ENCODE assay signal across 8 cellular contexts in the genomic region with DNA sequence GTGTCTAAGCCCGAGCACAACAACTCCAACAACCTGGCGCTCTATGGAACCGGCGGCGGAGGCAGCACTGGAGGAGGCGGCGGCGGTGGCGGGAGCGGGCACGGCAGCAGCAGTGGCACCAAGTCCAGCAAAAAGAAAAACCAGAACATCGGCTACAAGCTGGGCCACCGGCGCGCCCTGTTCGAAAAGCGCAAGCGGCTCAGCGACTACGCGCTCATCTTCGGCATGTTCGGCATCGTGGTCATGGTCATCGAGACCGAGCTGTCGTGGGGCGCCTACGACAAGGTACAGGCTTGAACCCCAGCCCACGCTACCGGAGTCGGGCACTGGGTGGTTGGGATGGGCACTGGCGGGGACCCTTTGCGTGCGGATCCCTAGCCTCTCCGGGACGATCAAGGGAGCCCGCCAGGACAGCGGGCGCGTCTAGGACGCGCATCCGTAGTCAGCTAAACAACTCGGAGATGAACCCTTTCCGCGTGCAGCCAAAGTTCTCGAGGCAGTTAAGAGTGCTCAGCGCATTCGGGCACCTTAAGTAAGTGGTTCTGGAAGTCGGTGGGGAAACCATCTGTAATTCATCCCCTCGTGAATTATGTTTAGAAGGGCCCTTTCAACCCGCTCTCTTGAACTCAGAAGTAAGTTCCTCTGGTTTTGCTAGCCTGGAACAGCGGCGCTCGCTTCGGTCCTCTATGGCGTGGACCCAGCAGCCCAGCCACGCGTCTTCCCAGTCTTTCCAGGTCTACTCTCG. TPM values are rescaled to one million over a fixed set of nuclear protein-coding genes. Genes with fewer than 3 reads are reported as not detected.
DNase-seq lines count a peak whose midpoint lies in the region; ATAC-seq and TF ChIP-seq lines count a peak whose summit lies in the region.

No MANE protein-coding gene starts in this region.

- no peaks in the 10 kb centered on the region for H3K27me3 ChIP-seq in MM.1S (replicated peaks; ENCODE audit: insufficient read depth, low read length)
- peaks cover 0 to 17% of the 10 kb centered on the region in 2 donors for H3K27me3 ChIP-seq in esophagus (ENCODE audit: control insufficient read depth in 1 of 2, insufficient read depth in 2 of 2, low read length in 2 of 2)
- H3K27me3 ChIP-seq in neuron (ENCODE audit: insufficient read depth, low read length), result peaks cover 40% of the 10 kb centered on the region
- H3K27me3 ChIP-seq in CD4-positive, alpha-beta T cell (ENCODE audit: control insufficient read depth, insufficient read depth, low read length), result peaks cover 45% of the 10 kb centered on the region

- peak overlapping the region; percentile 100 for H2AFZ ChIP-seq in MM.1S (ENCODE audit: low read length)
- peak overlapping the region; percentile 100 for H2AFZ ChIP-seq in neuron (ENCODE audit: low read depth, low read length)

- no peaks in the 10 kb centered on the region for H3K4me1 Mint-ChIP-seq in CD4-positive, alpha-beta T cell (ENCODE audit: low read depth)

- DNase-seq in EH (ENCODE audit: low read depth), result peak; percentile 47
- no peak for DNase-seq in MM.1S
- DNase-seq in HT-29 (ENCODE audit: low spot score), result no peak
- no peak for DNase-seq in CD4-positive, alpha-beta T cell

- no peaks in the 10 kb centered on the region for H3K9me3 Mint-ChIP-seq in CD4-positive, alpha-beta T cell

- H3K36me3 ChIP-seq in MM.1S (replicated peaks; ENCODE audit: insufficient read depth, low read length), result no peaks in the 10 kb centered on the region
- H3K36me3 ChIP-seq in esophagus (ENCODE audit: control insufficient read depth in 2 of 2, insufficient read depth in 2 of 2, low read length in 1 of 2), result no peaks in the 10 kb centered on the region
- H3K36me3 ChIP-seq in neuron (ENCODE audit: insufficient read depth, low read length), result no peaks in the 10 kb centered on the region

- no peaks in the 10 kb centered on the region for H3K36me3 Mint-ChIP-seq in CD4-positive, alpha-beta T cell (ENCODE audit: low read depth)

- no peaks in the 10 kb centered on the region for H4K20me1 ChIP-seq in MM.1S (ENCODE audit: insufficient read depth, low read length)

- H3K4me3 Mint-ChIP-seq in CD4-positive, alpha-beta T cell, result no peak overlapping the region

- no peak overlapping the region for H3K27ac ChIP-seq in MM.1S (ENCODE audit: low read length)
- no peak overlapping the region for H3K27ac ChIP-seq in esophagus (ENCODE audit: low read depth in 2 of 2, low read length in 1 of 2)
- no peak overlapping the region for H3K27ac ChIP-seq in CD4-positive, alpha-beta T cell (ENCODE audit: low read depth, low read length)

- no peak overlapping the region for H3K9ac ChIP-seq in MM.1S (ENCODE audit: low read length)

- no peak for TF ChIP-seq CTCF in MM.1S (IDR thresholded peaks at IDR 0.05; ENCODE audit: low read length)
- TF ChIP-seq CTCF in CD4-positive, alpha-beta T cell (IDR thresholded peaks at IDR 0.05), result no peak

- H3K27ac Mint-ChIP-seq in CD4-positive, alpha-beta T cell, result no peak overlapping the region

- H3K79me2 ChIP-seq in MM.1S (ENCODE audit: low read length), result no peaks in the 10 kb centered on the region

- H3F3A ChIP-seq in MM.1S (ENCODE audit: insufficient read depth, low read length), result peaks cover 9% of the 10 kb centered on the region; the same call in 1 of the 2 replicates

- ATAC-seq in CD4-positive, alpha-beta T cell (ENCODE audit: poor library complexity), result no peak
- ATAC-seq in GM19452 (IDR thresholded peaks at IDR 0.05; ENCODE audit: unreplicated experiment) (no peak), GM21786 (IDR thresholded peaks at IDR 0.05; ENCODE audit: unreplicated experiment) (no peak)

- H3K9me2 ChIP-seq in MM.1S (replicated peaks; ENCODE audit: insufficient read depth, low read length), result no peaks in the 10 kb centered on the region

- H3K4me3 ChIP-seq in MM.1S (ENCODE audit: low read length) (peak overlapping the region; percentile 96), esophagus (ENCODE audit: low read depth in 1 of 2, low read length in 2 of 2) (peak overlapping the region; percentile 42 to 62), neuron (ENCODE audit: low read length) (peak overlapping the region; percentile 73)

- CTCF ChIA-PET in CD4-positive, alpha-beta T cell (lab: Charles Lee), result no interaction called here

- intact Hi-C loops in CD4-positive, alpha-beta T cell (cut with DNase I, micrococcal nuclease), result no loop called here

- POLR2A ChIA-PET in CD4-positive, alpha-beta T cell (lab: Charles Lee), result no interaction called here

- WGBS in esophagus, 2 donors, result 5 to 7% methylated on average over 61 of the region's 61 CpGs

- H3K4me1 ChIP-seq in MM.1S (ENCODE audit: low read length) (no peaks in the 10 kb centered on the region), esophagus (ENCODE audit: control insufficient read depth in 2 of 2, insufficient read depth in 2 of 2, low read length in 1 of 2) (peaks cover 6 to 17% of the 10 kb centered on the region in 2 donors), neuron (ENCODE audit: insufficient read depth, low read length) (peaks cover 18% of the 10 kb centered on the region)

- H3K9me3 ChIP-seq in MM.1S (replicated peaks; ENCODE audit: insufficient read depth, low read length), result no peaks in the 10 kb centered on the region
- peaks cover 0 to 3% of the 10 kb centered on the region in 2 donors for H3K9me3 ChIP-seq in esophagus (ENCODE audit: control insufficient read depth in 2 of 2, insufficient read depth in 1 of 2, low read depth in 1 of 2, low read length in 1 of 2)
- H3K9me3 ChIP-seq in neuron (ENCODE audit: low read length), result no peaks in the 10 kb centered on the region
- no peaks in the 10 kb centered on the region for H3K9me3 ChIP-seq in CD4-positive, alpha-beta T cell (ENCODE audit: control insufficient read depth, low read length)

- H3K27me3 Mint-ChIP-seq in CD4-positive, alpha-beta T cell, result peaks cover 59% of the 10 kb centered on the region

- peak overlapping the region; percentile 94 for H3K4me2 ChIP-seq in MM.1S (ENCODE audit: low read depth, low read length)

RNA-seq across cellular contexts. Expression of a gene that starts 1.3 kb away (rescaled TPM):
- polyA plus RNA-seq in esophagus, result under 1 TPM; 0.21 to 0.22 TPM
- not detected in 2 replicates for total RNA-seq in HT-29 (2014; rRNA removed; shearing (Covaris generic))
- not detected for total RNA-seq in CD4-positive, alpha-beta T cell
